Comparison of ENCODE assay signal across 1 cellular context in the genomic region with DNA sequence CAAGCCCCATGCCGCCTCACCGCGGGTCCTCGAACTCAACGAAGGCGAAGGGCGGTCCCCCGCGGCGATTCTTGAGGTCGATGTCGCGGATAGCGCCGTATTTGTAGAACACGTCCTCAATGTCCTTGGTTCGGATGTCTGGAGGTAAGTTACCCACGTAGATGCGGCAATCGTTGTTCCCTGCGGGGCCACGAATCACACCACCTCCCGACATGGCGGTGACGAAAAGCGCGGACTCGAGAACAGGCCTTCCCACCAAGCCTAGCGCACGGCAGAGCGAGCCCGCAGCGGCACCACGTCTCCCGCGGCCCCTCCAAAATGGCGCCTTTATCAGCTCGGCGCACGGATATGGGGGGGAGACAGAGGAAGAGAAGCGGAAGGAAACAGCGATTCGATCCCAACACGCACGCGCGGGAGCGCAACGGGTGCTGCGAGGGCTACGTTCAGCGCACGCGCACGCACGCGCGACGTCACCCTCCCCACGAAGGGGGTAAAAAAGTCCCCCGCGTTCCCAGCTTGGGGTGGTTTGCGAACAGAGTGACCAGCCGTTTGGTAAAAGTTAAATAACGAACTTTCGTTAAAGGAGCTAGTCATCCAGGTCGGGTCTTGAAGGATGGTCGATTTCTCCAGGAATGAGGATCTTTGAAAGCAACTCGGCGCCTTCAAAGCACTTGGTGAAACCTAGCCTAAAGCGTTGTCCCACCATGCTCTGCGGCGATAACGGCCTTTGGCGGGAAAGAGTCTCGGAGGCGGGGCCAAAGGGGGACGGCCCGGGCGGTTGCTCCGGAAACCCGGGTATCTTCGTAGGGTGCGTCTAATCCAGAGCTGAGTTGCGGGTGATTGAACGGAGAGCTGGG.
TF ChIP-seq lines count a peak whose summit lies in the region.

TSS of gene SRSF1 (minus strand) at position 323 of the 857 bp plus-strand sequence. CDS start at position 214, 109 bp downstream.

TF ChIP-seq in GM12878, 131 proteins besides CTCF, POLR2A, EP300 and RAD21 (continued from another document and continues in another):
- TF ChIP-seq, protein P1, sequence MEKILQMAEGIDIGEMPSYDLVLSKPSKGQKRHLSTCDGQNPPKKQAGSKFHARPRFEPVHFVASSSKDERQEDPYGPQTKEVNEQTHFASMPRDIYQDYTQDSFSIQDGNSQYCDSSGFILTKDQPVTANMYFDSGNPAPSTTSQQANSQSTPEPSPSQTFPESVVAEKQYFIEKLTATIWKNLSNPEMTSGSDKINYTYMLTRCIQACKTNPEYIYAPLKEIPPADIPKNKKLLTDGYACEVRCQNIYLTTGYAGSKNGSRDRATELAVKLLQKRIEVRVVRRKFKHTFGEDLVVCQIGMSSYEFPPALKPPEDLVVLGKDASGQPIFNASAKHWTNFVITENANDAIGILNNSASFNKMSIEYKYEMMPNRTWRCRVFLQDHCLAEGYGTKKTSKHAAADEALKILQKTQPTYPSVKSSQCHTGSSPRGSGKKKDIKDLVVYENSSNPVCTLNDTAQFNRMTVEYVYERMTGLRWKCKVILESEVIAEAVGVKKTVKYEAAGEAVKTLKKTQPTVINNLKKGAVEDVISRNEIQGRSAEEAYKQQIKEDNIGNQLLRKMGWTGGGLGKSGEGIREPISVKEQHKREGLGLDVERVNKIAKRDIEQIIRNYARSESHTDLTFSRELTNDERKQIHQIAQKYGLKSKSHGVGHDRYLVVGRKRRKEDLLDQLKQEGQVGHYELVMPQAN (conservative IDR thresholded peaks at IDR 0.05): peak; percentile 32
- TF ChIP-seq GATAD2B (conservative IDR thresholded peaks at IDR 0.05; ENCODE audit: low read depth) (peak; percentile 62; the same call in 1 of the 2 replicates), NFIC (IDR thresholded peaks at IDR 0.05; ENCODE audit: low read depth, low read length) (no peak), NR2F1 (conservative IDR thresholded peaks at IDR 0.05) (peak; percentile 34; the same call in 1 of the 2 replicates), PAX8 (IDR thresholded peaks at IDR 0.05) (0 out of 2 replicates have a peak, but pooled peaks have one; percentile 90), YY1 (IDR thresholded peaks at IDR 0.05; ENCODE audit: low read depth, low read length) (peak; percentile 98), RB1 (IDR thresholded peaks at IDR 0.05; ENCODE audit: borderline replicate concordance) (peak; percentile 100), SIX5 (IDR thresholded peaks at IDR 0.05; ENCODE audit: low read depth, low read length, severe bottlenecking) (no peak), E4F1 (IDR thresholded peaks at IDR 0.05; ENCODE audit: borderline replicate concordance, partially characterized antibody) (peak; percentile 14), JUNB (IDR thresholded peaks at IDR 0.05) (no peak), LARP7 (IDR thresholded peaks at IDR 0.05) (peak; percentile 86), PAX5 (IDR thresholded peaks at IDR 0.05; ENCODE audit: borderline replicate concordance, low read depth, low read length) (peak; percentile 65; the same call in 1 of the 2 replicates), KDM1A (IDR thresholded peaks at IDR 0.05; ENCODE audit: borderline replicate concordance) (no peak), POLR2AphosphoS5 (IDR thresholded peaks at IDR 0.05; ENCODE audit: low read length) (peak; percentile 98), BCLAF1 (IDR thresholded peaks at IDR 0.05) (no peak), FOXK2 (IDR thresholded peaks at IDR 0.05) (peak; percentile 79), MYC (IDR thresholded peaks at IDR 0.05; ENCODE audit: insufficient read depth, insufficient read length, insufficient replicate concordance, low read length, severe bottlenecking) (peak; percentile 20), NRF1 (conservative IDR thresholded peaks at IDR 0.05; ENCODE audit: low read depth, low read length) (peak; percentile 97), IKZF2 (IDR thresholded peaks at IDR 0.05) (peak in 1 of 2 experiments; percentile 35; a peak in 2 of 4 replicates), IKZF1 (conservative IDR thresholded peaks at IDR 0.05) (peak; percentile 99), SMC3 (IDR thresholded peaks at IDR 0.05; ENCODE audit: borderline replicate concordance, low read length) (no peak), ESRRA (IDR thresholded peaks at IDR 0.05; ENCODE audit: low read length) (no peak), MTA3 (IDR thresholded peaks at IDR 0.05; ENCODE audit: borderline replicate concordance, low read length) (no peak; the same call in 1 of the 2 replicates), CBX3 (IDR thresholded peaks at IDR 0.05; ENCODE audit: borderline replicate concordance, low read depth) (no peak), BRCA1 (IDR thresholded peaks at IDR 0.05; ENCODE audit: low read depth, low read length) (no peak), ZBTB33 (IDR thresholded peaks at IDR 0.05) (no peak), CREB1 (IDR thresholded peaks at IDR 0.05; ENCODE audit: low read depth) (peak; percentile 87), TCF7 (IDR thresholded peaks at IDR 0.05; ENCODE audit: borderline replicate concordance) (peak; percentile 57; the same call in 1 of the 2 replicates), ZNF592 (IDR thresholded peaks at IDR 0.05) (no peak), KLF5 (IDR thresholded peaks at IDR 0.05; ENCODE audit: partially characterized antibody) (peak; percentile 69), TAF1 (IDR thresholded peaks at IDR 0.05; ENCODE audit: borderline replicate concordance, low read depth, low read length) (peak; percentile 94), ZNF217 (IDR thresholded peaks at IDR 0.05) (no peak), MLLT1 (IDR thresholded peaks at IDR 0.05) (peak; percentile 92; the same call in 1 of the 2 replicates), SPI1 (IDR thresholded peaks at IDR 0.05; ENCODE audit: borderline replicate concordance, insufficient read depth, low read depth, low read length) (peak; percentile 14; the same call in 1 of the 2 replicates), BACH1 (IDR thresholded peaks at IDR 0.05; ENCODE audit: borderline replicate concordance) (peak; percentile 49; the same call in 1 of the 2 replicates)
- TF ChIP-seq, protein P2, sequence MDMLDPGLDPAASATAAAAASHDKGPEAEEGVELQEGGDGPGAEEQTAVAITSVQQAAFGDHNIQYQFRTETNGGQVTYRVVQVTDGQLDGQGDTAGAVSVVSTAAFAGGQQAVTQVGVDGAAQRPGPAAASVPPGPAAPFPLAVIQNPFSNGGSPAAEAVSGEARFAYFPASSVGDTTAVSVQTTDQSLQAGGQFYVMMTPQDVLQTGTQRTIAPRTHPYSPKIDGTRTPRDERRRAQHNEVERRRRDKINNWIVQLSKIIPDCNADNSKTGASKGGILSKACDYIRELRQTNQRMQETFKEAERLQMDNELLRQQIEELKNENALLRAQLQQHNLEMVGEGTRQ (IDR thresholded peaks at IDR 0.05; ENCODE audit: borderline replicate concordance, low read depth, low read length): no peak
- TF ChIP-seq, protein P3, sequence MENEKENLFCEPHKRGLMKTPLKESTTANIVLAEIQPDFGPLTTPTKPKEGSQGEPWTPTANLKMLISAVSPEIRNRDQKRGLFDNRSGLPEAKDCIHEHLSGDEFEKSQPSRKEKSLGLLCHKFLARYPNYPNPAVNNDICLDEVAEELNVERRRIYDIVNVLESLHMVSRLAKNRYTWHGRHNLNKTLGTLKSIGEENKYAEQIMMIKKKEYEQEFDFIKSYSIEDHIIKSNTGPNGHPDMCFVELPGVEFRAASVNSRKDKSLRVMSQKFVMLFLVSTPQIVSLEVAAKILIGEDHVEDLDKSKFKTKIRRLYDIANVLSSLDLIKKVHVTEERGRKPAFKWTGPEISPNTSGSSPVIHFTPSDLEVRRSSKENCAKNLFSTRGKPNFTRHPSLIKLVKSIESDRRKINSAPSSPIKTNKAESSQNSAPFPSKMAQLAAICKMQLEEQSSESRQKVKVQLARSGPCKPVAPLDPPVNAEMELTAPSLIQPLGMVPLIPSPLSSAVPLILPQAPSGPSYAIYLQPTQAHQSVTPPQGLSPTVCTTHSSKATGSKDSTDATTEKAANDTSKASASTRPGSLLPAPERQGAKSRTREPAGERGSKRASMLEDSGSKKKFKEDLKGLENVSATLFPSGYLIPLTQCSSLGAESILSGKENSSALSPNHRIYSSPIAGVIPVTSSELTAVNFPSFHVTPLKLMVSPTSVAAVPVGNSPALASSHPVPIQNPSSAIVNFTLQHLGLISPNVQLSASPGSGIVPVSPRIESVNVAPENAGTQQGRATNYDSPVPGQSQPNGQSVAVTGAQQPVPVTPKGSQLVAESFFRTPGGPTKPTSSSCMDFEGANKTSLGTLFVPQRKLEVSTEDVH (IDR thresholded peaks at IDR 0.05; ENCODE audit: low read depth, partially characterized antibody): peak; percentile 99
